31 cellular contexts compared by ENCODE assay signal in genomic region chr6:95905132-95905531, GRCh38.
"Had no signal": no experiment of that assay in that cellular context is flagged by ENCODE, and none has a peak within 500 bp of the region (broad histone marks: within the 10 kb centered on the region; RNA-seq: fewer than 3 reads in every experiment).

No MANE protein-coding gene starts in this region.

- ATAC-seq: SK-N-SH treated with all-trans-retinoic acid at 6 μM for 48 hours, T-cell had no signal

- H3K4me1 ChIP-seq: Peyer's patch, SJSA1 had no signal

- H3K4me3 ChIP-seq: MG63, Peyer's patch, SJSA1, SK-N-MC had no signal

- H3K9me3 ChIP-seq: MG63, Peyer's patch, SJSA1 had no signal

- H3K4me1 Mint-ChIP-seq: T-cell had no signal

- H3K36me3 ChIP-seq: MG63, Peyer's patch, SJSA1 had no signal

- H3K27ac ChIP-seq: Peyer's patch, SJSA1, SK-N-MC had no signal

- H3K27me3 ChIP-seq: MG63, Peyer's patch, SJSA1 had no signal

- H3K36me3 Mint-ChIP-seq: T-cell had no signal

- H3K27me3 Mint-ChIP-seq: T-cell had no signal

- H3K4me3 Mint-ChIP-seq: T-cell had no signal

- H3K27ac Mint-ChIP-seq: T-cell had no signal

- DNase-seq: Karpas-422, MG63, NCI-H1048, NCI-H1092 treated with DMSO at 0.1 percent for 48 hours, NCI-H1105 treated with DMSO at 0.1 percent for 48 hours, NCI-H1417, NCI-H1436, NCI-H146, NCI-H1694, NCI-H187, NCI-H1930, NCI-H2029 treated with DMSO at 0.1 percent for 48 hours, NCI-H2081 treated with DMSO at 0.1 percent for 48 hours, NCI-H2107, NCI-H2171, NCI-H226, NCI-H446 treated with DMSO at 0.1 percent for 48 hours, NCI-H510A, NCI-H524, NCI-H526, NCI-H69, NCI-H748 treated with DMSO at 0.1 percent for 48 hours, NCI-H82, Peyer's patch, Right ventricle myocardium superior, RPMI8226, SHP77 treated with DMSO at 0.1 percent for 48 hours, T-cell had no signal
